ENCODE assay signal across 14 cellular contexts in genomic region chr9:134294228-134295071, GRCh38. TPM values are rescaled to one million over a fixed set of nuclear protein-coding genes. Genes with fewer than 3 reads are reported as not detected.
DNase-seq lines count a peak whose midpoint lies in the region; ATAC-seq and TF ChIP-seq lines count a peak whose summit lies in the region.
"Had no signal": no experiment of that assay in that cellular context is flagged by ENCODE, and none has a peak within 500 bp of the region (broad histone marks: within the 10 kb centered on the region; RNA-seq: fewer than 3 reads in every experiment).

No MANE protein-coding gene starts in this region.

- ATAC-seq in left colon: peak; percentile 37

- H3K27me3 Mint-ChIP-seq in H9 (ENCODE audit: low read depth): no peaks in the 10 kb centered on the region
- H3K27me3 Mint-ChIP-seq in chondrocyte (ENCODE audit: low read depth): no peaks in the 10 kb centered on the region

- H3K27ac Mint-ChIP-seq in H9 (no peak overlapping the region), chondrocyte (ENCODE audit: unreplicated experiment) (no peak overlapping the region)

- no peaks in the 10 kb centered on the region for H3K79me1 ChIP-seq in H9 (ENCODE audit: insufficient read depth, low read depth, low read length, poor library complexity, severe bottlenecking)

- H3K18ac ChIP-seq in H9 (ENCODE audit: insufficient read length, low read depth, low read length): no peak overlapping the region

- no peak overlapping the region for H2BK12ac ChIP-seq in H9 (ENCODE audit: insufficient read length, low read depth, low read length)

- H4K5ac ChIP-seq in H9 (ENCODE audit: insufficient read length, low read depth, low read length): no peak overlapping the region

- H3K9me3 ChIP-seq in H9 (ENCODE audit: control insufficient read depth, low read depth, low read length) (no peaks in the 10 kb centered on the region), subcutaneous abdominal adipose tissue (ENCODE audit: control insufficient read depth in 5 of 5, low read length in 5 of 5) (no peaks in the 10 kb centered on the region)

- H3K36me3 Mint-ChIP-seq in H9 (ENCODE audit: insufficient read depth in 1 of 3, low read depth in 3 of 3): no peaks in the 10 kb centered on the region
- no peaks in the 10 kb centered on the region for H3K36me3 Mint-ChIP-seq in chondrocyte (ENCODE audit: low read depth)

- H2BK15ac ChIP-seq in H9 (ENCODE audit: low read depth, low read length): no peak overlapping the region

- no peaks in the 10 kb centered on the region for H4K20me1 ChIP-seq in H9 (ENCODE audit: control insufficient read depth, insufficient read depth, insufficient read length)

- no CpG with 5 or more reads among the region's 43 CpGs for WGBS in H9 (ENCODE audit: extremely low coverage, insufficient read length, low lambda C conversion rate)

- H3K27me3 ChIP-seq in H9 (ENCODE audit: insufficient read depth, low read length): no peaks in the 10 kb centered on the region
- H3K27me3 ChIP-seq in subcutaneous abdominal adipose tissue (ENCODE audit: control insufficient read depth in 5 of 5, insufficient read depth in 4 of 5, low read length in 5 of 5): peaks cover 0 to 4% (median 0%) of the 10 kb centered on the region in 5 donors

- H3K4me1 ChIP-seq in H9 (ENCODE audit: insufficient read depth, low read length): no peaks in the 10 kb centered on the region
- H3K4me1 ChIP-seq in subcutaneous abdominal adipose tissue (ENCODE audit: control insufficient read depth in 5 of 5, insufficient read depth in 5 of 5, low read length in 5 of 5): peaks cover 5 to 20% (median 15%) of the 10 kb centered on the region in 5 donors

- no peak overlapping the region for H3K4ac ChIP-seq in H9 (ENCODE audit: low read depth, low read length)

- H2BK20ac ChIP-seq in H9 (ENCODE audit: low read depth, low read length, poor library complexity, severe bottlenecking): no peak overlapping the region

- H3K23me2 ChIP-seq in H9 (ENCODE audit: insufficient read length, low read depth, low read length, poor library complexity, severe bottlenecking): no peaks in the 10 kb centered on the region

- no peak overlapping the region for H2AK5ac ChIP-seq in H9 (ENCODE audit: insufficient read length, low read length)

- intact Hi-C loops in left colon (cut with DNase I, micrococcal nuclease): no loop called here

- no peak for DNase-seq in H9
- peak; percentile 77 for DNase-seq in chondrocyte (ENCODE audit: low spot score)
- DNase-seq in left colon: peak in 1 of 2 donors; percentile 28
- DNase-seq in NCI-H226: no peak
- no peak for DNase-seq in COLO668 (lab: John Stamatoyannopoulos, UW; ENCODE audit: unreplicated experiment)
- DNase-seq in NCI-H774 (lab: John Stamatoyannopoulos, UW): no peak
- DNase-seq in NK-92 treated with Interleukin-12 subunit alpha and Interleukin-12 subunit beta, amount 100 ng/mL, for 24 hours (lab: John Stamatoyannopoulos, UW): no peak
- DNase-seq: activated T-cell treated with anti-CD3 and anti-CD28 coated beads, Interleukin-2, amount 50 U/mL, for 48 hours; effector CD8-positive, alpha-beta T cell; EL; mammary epithelial cell; NCI-H510A; stimulated activated CD4-positive, alpha-beta T cell treated with anti-CD3 and anti-CD28 coated beads, Interleukin-2, amount 100 ng/mL, for 24 hours had no signal

- H3K23ac ChIP-seq in H9 (ENCODE audit: insufficient read length, low read depth, low read length): no peak overlapping the region

- H3K79me2 ChIP-seq in H9 (ENCODE audit: insufficient read depth, low read length): no peaks in the 10 kb centered on the region

- H2BK120ac ChIP-seq in H9 (ENCODE audit: low read depth, low read length, poor library complexity, severe bottlenecking): no peak overlapping the region

- H3K4me3 Mint-ChIP-seq in H9: no peak overlapping the region
- no peak overlapping the region for H3K4me3 Mint-ChIP-seq in chondrocyte (ENCODE audit: unreplicated experiment)

- H2AFZ ChIP-seq in H9 (ENCODE audit: low read length): no peak overlapping the region

- TF ChIP-seq CTCF in H9 (conservative IDR thresholded peaks at IDR 0.05): no peak
- TF ChIP-seq CTCF in chondrocyte (IDR thresholded peaks at IDR 0.05): no peak

- H3K36me3 ChIP-seq in subcutaneous abdominal adipose tissue (ENCODE audit: control insufficient read depth in 5 of 5, insufficient read depth in 5 of 5, low read length in 5 of 5): no peaks in the 10 kb centered on the region

- H3K4me1 Mint-ChIP-seq in H9 (peaks cover 5 to 35% of the 10 kb centered on the region in 2 experiments), chondrocyte (ENCODE audit: low read depth) (peaks cover 3% of the 10 kb centered on the region)

- no peak overlapping the region for H3K56ac ChIP-seq in H9 (ENCODE audit: insufficient read length, low read depth, low read length)

- H3K4me3 ChIP-seq in subcutaneous abdominal adipose tissue (ENCODE audit: low read depth in 1 of 5, low read length in 5 of 5): peak overlapping the region in 4 of 5 donors; percentile 52 to 65 (median 56)

- peak overlapping the region; percentile 16; the same call in 1 of the 2 replicates for H3K14ac ChIP-seq in H9 (ENCODE audit: insufficient read depth, low read length)

- H3K9ac ChIP-seq in H9 (ENCODE audit: extremely low read depth, insufficient read length, low read length) (no peak overlapping the region), subcutaneous abdominal adipose tissue (ENCODE audit: low read length in 5 of 5) (peak overlapping the region in 2 of 5 donors; percentile 21 to 53)

- H4K8ac ChIP-seq in H9 (replicated peaks; ENCODE audit: insufficient read length, low read depth, low read length): no peak overlapping the region

- H3T11ph ChIP-seq in H9 (ENCODE audit: low read length): no peak overlapping the region

- H3K4me2 ChIP-seq in H9 (ENCODE audit: insufficient read depth, insufficient read length, low read length): no peak overlapping the region

- H3K27ac ChIP-seq in H9 (ENCODE audit: insufficient read length, low read depth, low read length): no peak overlapping the region
- no peak overlapping the region for H3K27ac ChIP-seq in subcutaneous abdominal adipose tissue (ENCODE audit: low read depth, low read length)

- no peaks in the 10 kb centered on the region for H3K9me3 Mint-ChIP-seq in H9
- no peaks in the 10 kb centered on the region for H3K9me3 Mint-ChIP-seq in chondrocyte (ENCODE audit: low read depth)

- no peak overlapping the region for H2BK5ac ChIP-seq in H9 (ENCODE audit: insufficient read length, low read length)

- H4K91ac ChIP-seq in H9 (ENCODE audit: insufficient read length, low read depth, low read length): no peak overlapping the region

RNA-seq across cellular contexts. Expression of gene RXRA, which starts 31.8 kb away (rescaled TPM):
- 29.9 and 30.1 TPM in 2 replicates for total RNA-seq in H9 (2021)
- total RNA-seq in chondrocyte: 27.3 to 28.2 TPM (median 27.9 TPM) in 3 replicates
- 10 to 100 TPM; 68.3 to 88.9 TPM for total RNA-seq in left colon
